Comparison of ENCODE assay signal across 34 cellular contexts in the genomic region with DNA sequence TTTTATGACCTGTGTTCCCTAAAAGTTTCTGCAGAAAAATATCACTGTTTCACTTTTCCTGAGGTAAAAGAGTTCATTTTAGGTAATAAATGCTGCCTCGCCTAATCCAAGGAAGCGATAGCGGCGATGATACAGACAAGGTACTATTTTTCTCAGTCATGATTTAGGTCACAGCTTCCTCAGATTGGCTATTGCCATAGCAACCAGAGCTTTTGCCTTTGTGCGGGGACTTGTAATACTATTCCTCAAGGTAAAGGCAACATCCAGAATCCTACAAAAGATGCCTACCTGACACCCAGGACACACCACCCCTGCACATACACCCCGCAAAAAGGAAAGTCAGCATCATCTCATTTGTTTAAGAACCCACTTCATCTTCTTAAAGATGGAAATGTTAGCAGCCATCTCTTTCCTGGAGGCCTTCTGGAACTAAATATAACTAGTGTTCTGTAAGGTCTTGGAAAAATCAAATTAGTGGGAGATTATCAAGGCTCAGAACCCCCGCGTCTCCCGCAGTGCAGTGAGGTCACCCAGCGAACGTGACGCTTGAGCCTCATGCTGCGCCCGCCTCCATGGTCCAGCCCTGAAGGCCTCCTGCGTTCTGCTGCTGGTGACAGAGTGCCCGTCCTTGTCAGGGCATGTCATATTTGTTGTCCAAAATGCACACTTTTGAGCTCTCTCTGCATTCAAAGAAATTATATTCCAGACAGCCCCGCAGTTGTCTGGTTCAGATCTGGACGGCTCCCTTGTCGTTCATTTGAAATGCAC.
"Had no signal": no experiment of that assay in that cellular context is flagged by ENCODE, and none has a peak within 500 bp of the region (broad histone marks: within the 10 kb centered on the region; RNA-seq: fewer than 3 reads in every experiment).

No MANE protein-coding gene starts in this region.

- H3K4me1 ChIP-seq: ascending aorta, breast epithelium, colonic mucosa, foreskin keratinocyte, gastrocnemius medialis, heart right ventricle had no signal

- H3K4me1 Mint-ChIP-seq: activated B cell treated with CpG ODN at 0.5 μM for 24 hours; activated CD8-positive, alpha-beta memory T cell treated with anti-CD3 and anti-CD28 coated beads, Interleukin-2, amount 10 ng/mL, durations not matched to agents 7 days and 5 days; activated naive CD4-positive, alpha-beta T cell treated with anti-CD3 and anti-CD28 coated beads, Interleukin-2, amount 10 ng/mL, durations not matched to agents 7 days and 5 days; activated naive CD8-positive, alpha-beta T cell treated with anti-CD3 and anti-CD28 coated beads, Interleukin-2, amount 10 ng/mL, durations not matched to agents 7 days and 5 days; T-helper 17 cell had no signal

- H3K4me3 Mint-ChIP-seq: activated B cell treated with CpG ODN at 0.5 μM for 24 hours; activated CD4-positive, alpha-beta memory T cell treated with anti-CD3 and anti-CD28 coated beads for 36 hours; activated CD8-positive, alpha-beta memory T cell treated with anti-CD3 and anti-CD28 coated beads, Interleukin-2, amount 10 ng/mL, durations not matched to agents 7 days and 5 days; activated CD8-positive, alpha-beta T cell treated with anti-CD3 and anti-CD28 coated beads, Interleukin-2, amount 10 ng/mL, durations not matched to agents 7 days and 5 days; activated naive CD4-positive, alpha-beta T cell treated with anti-CD3 and anti-CD28 coated beads, Interleukin-2, amount 10 ng/mL, durations not matched to agents 7 days and 5 days; activated naive CD8-positive, alpha-beta T cell treated with anti-CD3 and anti-CD28 coated beads, Interleukin-2, amount 10 ng/mL, durations not matched to agents 7 days and 5 days; activated T-helper 1 cell treated with anti-CD3 and anti-CD28 coated beads, Interleukin-12 subunit alpha, Interleukin-12 subunit beta, Interleukin-2, Interleukin-4 antibody, amounts not matched to agents 30 ng/mL and 10 ng/mL and 1 ng/mL, durations not matched to agents 14 hours and 24 hours and 36 hours; brain; T-helper 17 cell; T-helper 2 cell treated with Interferon-gamma antibody and Interleukin-4, amounts not matched to agents 5 μg/mL and 100 μg/mL, for 36 hours had no signal

- H3K9me3 ChIP-seq: ascending aorta, breast epithelium, colonic mucosa, gastrocnemius medialis had no signal

- H3K27ac Mint-ChIP-seq: activated B cell treated with CpG ODN at 0.5 μM for 24 hours; activated CD4-positive, alpha-beta memory T cell treated with anti-CD3 and anti-CD28 coated beads for 36 hours; activated CD8-positive, alpha-beta memory T cell treated with anti-CD3 and anti-CD28 coated beads, Interleukin-2, amount 10 ng/mL, durations not matched to agents 7 days and 5 days; activated CD8-positive, alpha-beta T cell treated with anti-CD3 and anti-CD28 coated beads, Interleukin-2, amount 10 ng/mL, durations not matched to agents 7 days and 5 days; activated naive CD4-positive, alpha-beta T cell treated with anti-CD3 and anti-CD28 coated beads, Interleukin-2, amount 10 ng/mL, durations not matched to agents 7 days and 5 days; activated naive CD8-positive, alpha-beta T cell treated with anti-CD3 and anti-CD28 coated beads, Interleukin-2, amount 10 ng/mL, durations not matched to agents 7 days and 5 days; activated T-helper 1 cell treated with anti-CD3 and anti-CD28 coated beads, Interleukin-12 subunit alpha, Interleukin-12 subunit beta, Interleukin-2, Interleukin-4 antibody, amounts not matched to agents 30 ng/mL and 10 ng/mL and 1 ng/mL, durations not matched to agents 14 hours and 24 hours and 36 hours; activated T-helper 2 cell treated with anti-CD3 and anti-CD28 coated beads, Interferon-gamma antibody, Interleukin-2, Interleukin-4, amounts not matched to agents 10 μg/mL and 5 μg/mL and 100 μg/mL, durations not matched to agents 14 hours and 24 hours and 36 hours; T-helper 17 cell; T-helper 2 cell treated with Interferon-gamma antibody and Interleukin-4, amounts not matched to agents 5 μg/mL and 100 μg/mL, for 36 hours had no signal

- H3K4me3 ChIP-seq: ascending aorta, breast epithelium, cardiac muscle cell, colonic mucosa, gastrocnemius medialis, heart right ventricle had no signal

- H3K36me3 Mint-ChIP-seq: activated CD4-positive, alpha-beta memory T cell treated with anti-CD3 and anti-CD28 coated beads for 36 hours; activated CD8-positive, alpha-beta memory T cell treated with anti-CD3 and anti-CD28 coated beads, Interleukin-2, amount 10 ng/mL, durations not matched to agents 7 days and 5 days; activated naive CD4-positive, alpha-beta T cell treated with anti-CD3 and anti-CD28 coated beads, Interleukin-2, amount 10 ng/mL, durations not matched to agents 7 days and 5 days; activated naive CD4-positive, alpha-beta T cell treated with anti-CD3 and anti-CD28 coated beads, Interleukin-2, amount 50 U/mL, for 72 hours; activated naive CD8-positive, alpha-beta T cell treated with anti-CD3 and anti-CD28 coated beads, Interleukin-2, amount 10 ng/mL, durations not matched to agents 7 days and 5 days; brain had no signal

- H3K27me3 Mint-ChIP-seq: activated B cell treated with CpG ODN at 0.5 μM for 24 hours; activated CD4-positive, alpha-beta memory T cell treated with anti-CD3 and anti-CD28 coated beads for 36 hours had no signal

- ATAC-seq: activated CD4-positive, CD25-positive, alpha-beta regulatory T cell treated with anti-CD3 and anti-CD28 coated beads, Interleukin-2, amount 50 U/mL, for 24 hours; activated CD8-positive, alpha-beta memory T cell treated with anti-CD3 and anti-CD28 coated beads, Interleukin-2, amount 10 ng/mL, durations not matched to agents 7 days and 5 days; activated CD8-positive, alpha-beta T cell treated with anti-CD3 and anti-CD28 coated beads, Interleukin-2, amount 10 ng/mL, durations not matched to agents 7 days and 5 days; activated naive CD4-positive, alpha-beta T cell treated with anti-CD3 and anti-CD28 coated beads, Interleukin-2, amount 50 U/mL, for 72 hours; esophagus mucosa; foreskin keratinocyte; gastrocnemius medialis; T-helper 17 cell had no signal

- DNase-seq: activated B cell treated with CpG ODN at 0.5 μM for 24 hours; activated CD4-positive, alpha-beta memory T cell treated with anti-CD3 and anti-CD28 coated beads for 36 hours; activated CD4-positive, alpha-beta T cell treated with anti-CD3 and anti-CD28 coated beads for 48 hours; activated CD8-positive, alpha-beta memory T cell treated with anti-CD3 and anti-CD28 coated beads, Interleukin-2, amount 10 ng/mL, durations not matched to agents 7 days and 5 days; activated CD8-positive, alpha-beta memory T cell treated with anti-CD3 and anti-CD28 coated beads, Interleukin-2, amount 50 U/mL, for 4 hours; activated CD8-positive, alpha-beta T cell treated with anti-CD3 and anti-CD28 coated beads, Interleukin-2, amount 10 ng/mL, durations not matched to agents 7 days and 5 days; activated gamma-delta T cell; activated naive CD4-positive, alpha-beta T cell; activated naive CD4-positive, alpha-beta T cell treated with anti-CD3 and anti-CD28 coated beads, Interleukin-2, amount 10 ng/mL, durations not matched to agents 7 days and 5 days; activated naive CD8-positive, alpha-beta T cell treated with anti-CD3 and anti-CD28 coated beads, Interleukin-2, amount 10 ng/mL, durations not matched to agents 7 days and 5 days; activated T-cell treated with anti-CD3 and anti-CD28 coated beads, Interleukin-2, amount 50 U/mL, for 1 hour; activated T-cell treated with anti-CD3 and anti-CD28 coated beads, Interleukin-2, amount 50 U/mL, for 48 hours; central memory CD4-positive, alpha-beta T cell; cerebellar nuclear complex; colonic mucosa; effector CD8-positive, alpha-beta T cell; foreskin keratinocyte; gastrocnemius medialis; glutamatergic neuron; heart right ventricle; T-helper 1 cell; T-helper 17 cell; T1000; WERI-Rb-1 had no signal

- H3K9me3 Mint-ChIP-seq: activated B cell treated with CpG ODN at 0.5 μM for 24 hours; activated CD4-positive, alpha-beta memory T cell treated with anti-CD3 and anti-CD28 coated beads for 36 hours; activated naive CD8-positive, alpha-beta T cell treated with anti-CD3 and anti-CD28 coated beads, Interleukin-2, amount 10 ng/mL, durations not matched to agents 7 days and 5 days; activated T-helper 1 cell treated with anti-CD3 and anti-CD28 coated beads, Interleukin-12 subunit alpha, Interleukin-12 subunit beta, Interleukin-2, Interleukin-4 antibody, amounts not matched to agents 30 ng/mL and 10 ng/mL and 1 ng/mL, durations not matched to agents 14 hours and 24 hours and 36 hours; activated T-helper 2 cell treated with anti-CD3 and anti-CD28 coated beads, Interferon-gamma antibody, Interleukin-2, Interleukin-4, amounts not matched to agents 10 μg/mL and 5 μg/mL and 100 μg/mL, durations not matched to agents 14 hours and 24 hours and 36 hours; T-helper 2 cell treated with Interferon-gamma antibody and Interleukin-4, amounts not matched to agents 5 μg/mL and 100 μg/mL, for 36 hours had no signal

- H3K27ac ChIP-seq: ascending aorta, breast epithelium, cardiac muscle cell, colonic mucosa, foreskin keratinocyte, gastrocnemius medialis, heart right ventricle, WERI-Rb-1 had no signal

- H3K36me3 ChIP-seq: ascending aorta, breast epithelium, cardiac muscle cell, colonic mucosa, gastrocnemius medialis, heart right ventricle, WERI-Rb-1 had no signal

- H3K27me3 ChIP-seq: ascending aorta, breast epithelium, cardiac muscle cell, colonic mucosa, foreskin keratinocyte, gastrocnemius medialis had no signal
